8 cellular contexts compared by ENCODE assay signal in genomic region chr3:195260286-195260905, GRCh38. TPM values are rescaled to one million over a fixed set of nuclear protein-coding genes. Genes with fewer than 3 reads are reported as not detected.
A peak's percentile ranks its signal among the peaks of the same experiment; 100 is the strongest.
DNase-seq lines count a peak whose midpoint lies in the region; ATAC-seq and TF ChIP-seq lines count a peak whose summit lies in the region.

No MANE protein-coding gene starts in this region.

- no peaks in the 10 kb centered on the region for H3K9me3 ChIP-seq in ascending aorta
- no peaks in the 10 kb centered on the region for H3K9me3 ChIP-seq in spleen

- H3K27me3 ChIP-seq in ascending aorta = no peaks in the 10 kb centered on the region
- no peaks in the 10 kb centered on the region for H3K27me3 ChIP-seq in spleen (replicated peaks in 1 of 7)

- ATAC-seq in HG02798 (IDR thresholded peaks at IDR 0.05; ENCODE audit: poor library complexity, unreplicated experiment) = peak; percentile 8

- H3K36me3 ChIP-seq in ascending aorta (no peaks in the 10 kb centered on the region), spleen (peaks cover 0 to 18% (median 0%) of the 10 kb centered on the region in 6 donors)

- no peak for TF ChIP-seq POLR2A in spleen (IDR thresholded peaks at IDR 0.05)

- H3K27ac ChIP-seq in ascending aorta = peak overlapping the region; percentile 51 to 80
- peak overlapping the region; percentile 74 to 96 (median 93) for H3K27ac ChIP-seq in spleen

- peak in 1 of 3 experiments; percentile 9 for TF ChIP-seq CTCF in ascending aorta (IDR thresholded peaks at IDR 0.05)
- peak in 8 of 11 experiments; percentile 1 to 47 (median 13) for TF ChIP-seq CTCF in spleen (IDR thresholded peaks at IDR 0.05 in 8 of 11, conservative IDR thresholded peaks at IDR 0.05 in 3 of 11)

- peak overlapping the region; percentile 77 to 84 for H3K4me3 ChIP-seq in ascending aorta
- H3K4me3 ChIP-seq in spleen = peak overlapping the region; percentile 54 to 88 (median 60)

- H3K4me1 ChIP-seq in ascending aorta = peaks cover 0 to 15% of the 10 kb centered on the region in 2 donors
- H3K4me1 ChIP-seq in spleen = peaks cover 11 to 63% (median 33%) of the 10 kb centered on the region in 6 donors

- DNase-seq in NCI-H2171 treated with DMSO at 0.1 percent for 48 hours (lab: John Stamatoyannopoulos, UW) = peak; percentile 85
- DNase-seq in NCI-H2171 (lab: John Stamatoyannopoulos, UW) = no peak
- DNase-seq in NCI-H510A treated with DMSO at 0.1 percent for 48 hours (lab: John Stamatoyannopoulos, UW) = peak; percentile 78
- DNase-seq in ascending aorta (ENCODE audit: low spot score in 2 of 2) = no peak
- peak; percentile 52 for DNase-seq in iPS-NIHi7 (ENCODE audit: extremely low spot score)
- no peak for DNase-seq in spleen
- DNase-seq in AG08396 (ENCODE audit: low spot score) = no peak

- intact Hi-C loops in ascending aorta (cut with DNase I) = loop anchor here (1.0 to 10.0 kb wide), 3 partner anchors 37 to 496 kb away; no protein-coding TSS in a partner anchor
- intact Hi-C loops in spleen (cut with DNase I; ENCODE audit: low total_unique reads) = loop anchor here (5.0 kb wide), 1 partner anchor 578 kb away; no protein-coding TSS in a partner anchor

- WGBS in spleen, 5 donors = 2 to 3% (median 3%) methylated on average over 22 to 41 of the region's 41 CpGs

RNA-seq across cellular contexts. Expression of gene XXYLT1, which starts 10.6 kb away (rescaled TPM):
- total RNA-seq in ascending aorta (41.0 TPM), spleen (10 to 100 TPM in 4 of 7 donors, 1 to 10 TPM in 3; 7.7 to 22.3 (median 16.4) TPM)
- 1 to 10 TPM; 2.7 to 4.5 (median 3.4) TPM for polyA plus RNA-seq in spleen

Comparison
In these comparisons a context has a peak if more than half of its experiments do, and no peak if none do; other contexts are left out.
1. DNase-seq: peak in NCI-H2171 treated with DMSO at 0.1 percent for 48 hours (single experiment), NCI-H510A treated with DMSO at 0.1 percent for 48 hours (single experiment) and iPS-NIHi7 (single experiment); none in NCI-H2171 (single experiment), ascending aorta (0 of 2), spleen (single experiment) and AG08396 (single experiment).